In genomic region chr17:77271421-77271820, GRCh38 we compare ENCODE assay signal across 15 cellular contexts.
DNase-seq lines count a peak whose midpoint lies in the region; ATAC-seq and TF ChIP-seq lines count a peak whose summit lies in the region.
"Had no signal": no experiment of that assay in that cellular context is flagged by ENCODE, and none has a peak within 500 bp of the region (broad histone marks: within the 10 kb centered on the region; RNA-seq: fewer than 3 reads in every experiment).

No MANE protein-coding gene starts in this region.

- DNase-seq in islet precursor cell, result peak; percentile 96
- DNase-seq in type B pancreatic cell (ENCODE audit: extremely low spot score, unreplicated experiment), result no peak
- no peak for DNase-seq in omental fat pad (ENCODE audit: low spot score)
- no peak for DNase-seq in NCI-H1436 (lab: John Stamatoyannopoulos, UW)
- no peak for DNase-seq in stimulated activated CD4-positive, alpha-beta T cell treated with anti-CD3 and anti-CD28 coated beads, Interleukin-4, amount 100 ng/mL, for 1 hour
- DNase-seq: C1 segment of cervical spinal cord; CD4-positive, alpha-beta T cell; DMS79; GDM1; HFFc6 had no signal

- TF ChIP-seq CTCF in HEK293 (tag by site-specific recombination; IDR thresholded peaks at IDR 0.05), result no peak
- no peak for TF ChIP-seq CTCF in type B pancreatic cell (conservative IDR thresholded peaks at IDR 0.05)
- no peak for TF ChIP-seq CTCF in omental fat pad (IDR thresholded peaks at IDR 0.05)

- H3K4me3 ChIP-seq in HEK293 (ENCODE audit: low read depth, low read length), result no peak overlapping the region
- H3K4me3 ChIP-seq: GM23338, HAP-1 had no signal

- H3K9me3 ChIP-seq in HEK293 (ENCODE audit: control insufficient read depth, insufficient read depth, low read depth, low read length), result no peaks in the 10 kb centered on the region
- H3K9me3 ChIP-seq: HAP-1 had no signal

- POLR2A ChIA-PET in HEK293 (lab: Yijun Ruan, JAX), result interaction anchor here (0.6 to 0.7 kb wide), 2 partner anchors 135 to 177 kb away, joined by 3 to 4 read pairs; no protein-coding TSS in a partner anchor

- H3K27ac ChIP-seq in HEK293 (ENCODE audit: extremely low read depth, low read depth, low read length), result no peak overlapping the region

- H3K27ac Mint-ChIP-seq in activated T-helper 17 cell treated with anti-CD3 and anti-CD28 coated beads, Interleukin-2, amount 50 U/mL, for 72 hours, result peak overlapping the region; percentile 65
- peak overlapping the region; percentile 42 for H3K27ac Mint-ChIP-seq in type B pancreatic cell
- H3K27ac Mint-ChIP-seq: B cell; CD4-positive, alpha-beta T cell; GM23338; HFFc6 had no signal

- no peaks in the 10 kb centered on the region for H3K9me3 Mint-ChIP-seq in activated T-helper 17 cell treated with anti-CD3 and anti-CD28 coated beads, Interleukin-2, amount 50 U/mL, for 72 hours
- no peaks in the 10 kb centered on the region for H3K9me3 Mint-ChIP-seq in type B pancreatic cell
- H3K9me3 Mint-ChIP-seq: CD4-positive, alpha-beta T cell had no signal

- no peak overlapping the region for H3K4me3 Mint-ChIP-seq in activated T-helper 17 cell treated with anti-CD3 and anti-CD28 coated beads, Interleukin-2, amount 50 U/mL, for 72 hours
- peak overlapping the region; percentile 54 for H3K4me3 Mint-ChIP-seq in type B pancreatic cell
- H3K4me3 Mint-ChIP-seq: B cell; CD4-positive, alpha-beta T cell; GM23338; HFFc6 had no signal

- peaks cover 5% of the 10 kb centered on the region for H3K27me3 Mint-ChIP-seq in activated T-helper 17 cell treated with anti-CD3 and anti-CD28 coated beads, Interleukin-2, amount 50 U/mL, for 72 hours
- H3K27me3 Mint-ChIP-seq in type B pancreatic cell, result peaks cover 5% of the 10 kb centered on the region
- H3K27me3 Mint-ChIP-seq: CD4-positive, alpha-beta T cell had no signal

- no peaks in the 10 kb centered on the region for H3K4me1 Mint-ChIP-seq in activated T-helper 17 cell treated with anti-CD3 and anti-CD28 coated beads, Interleukin-2, amount 50 U/mL, for 72 hours
- peaks cover 11% of the 10 kb centered on the region for H3K4me1 Mint-ChIP-seq in type B pancreatic cell (ENCODE audit: unreplicated experiment)
- H3K4me1 Mint-ChIP-seq: B cell had no signal

- CTCF ChIA-PET in HEK293 (lab: Yijun Ruan, JAX), result no interaction called here

- H3K4me1 ChIP-seq in HEK293 (ENCODE audit: control insufficient read depth, insufficient read depth, low read length), result no peaks in the 10 kb centered on the region

- no peak for ATAC-seq in activated T-helper 17 cell treated with anti-CD3 and anti-CD28 coated beads, Interleukin-2, amount 50 U/mL, for 72 hours (replicated peaks)
- no peak for ATAC-seq in omental fat pad (ENCODE audit: low FRiP score)
- ATAC-seq: GM23338 had no signal

- H3K36me3 ChIP-seq in HEK293 (ENCODE audit: control insufficient read depth in 2 of 2, insufficient read depth in 1 of 2, low read length in 2 of 2), result no peaks in the 10 kb centered on the region
- H3K36me3 ChIP-seq: HAP-1 had no signal

- no peaks in the 10 kb centered on the region for H3K36me3 Mint-ChIP-seq in activated T-helper 17 cell treated with anti-CD3 and anti-CD28 coated beads, Interleukin-2, amount 50 U/mL, for 72 hours (ENCODE audit: low read depth)
- H3K36me3 Mint-ChIP-seq in type B pancreatic cell, result no peaks in the 10 kb centered on the region

TF ChIP-seq in HEK293, 187 proteins besides CTCF, POLR2A, EP300 and RAD21:
- TF ChIP-seq TRIM28 (IDR thresholded peaks at IDR 0.05; ENCODE audit: borderline replicate concordance, low read length), result 0 out of 2 replicates have a peak, but pooled peaks have one; percentile 34
- TF ChIP-seq ZNF280D (tag by site-specific recombination; IDR thresholded peaks at IDR 0.05), result no peak
- no peak for TF ChIP-seq BCL6B (tag by site-specific recombination; IDR thresholded peaks at IDR 0.05)
- no peak for TF ChIP-seq ZNF138 (tag by site-specific recombination; IDR thresholded peaks at IDR 0.05; ENCODE audit: borderline replicate concordance)
- TF ChIP-seq ZSCAN30 (tag by site-specific recombination; IDR thresholded peaks at IDR 0.05), result no peak
- no peak for TF ChIP-seq TCF7L2 (IDR thresholded peaks at IDR 0.05; ENCODE audit: borderline replicate concordance, low read depth, low read length)
- no peak for TF ChIP-seq GLI4 (tag by site-specific recombination; IDR thresholded peaks at IDR 0.05)
- TF ChIP-seq GLIS1 (tag by site-specific recombination; IDR thresholded peaks at IDR 0.05), result no peak
- no peak for TF ChIP-seq MEIS1 (CRISPR knock-in tag; IDR thresholded peaks at IDR 0.05; ENCODE audit: borderline replicate concordance)
- peak; percentile 19; the same call in 1 of the 2 replicates for TF ChIP-seq KLF17 (tag by site-specific recombination; IDR thresholded peaks at IDR 0.05)
